ENCODE assay signal across 8 cellular contexts in genomic region chr17:49880291-49881053, GRCh38. TPM values are rescaled to one million over a fixed set of nuclear protein-coding genes. Genes with fewer than 3 reads are reported as not detected.
A peak's percentile ranks its signal among the peaks of the same experiment; 100 is the strongest.
DNase-seq lines count a peak whose midpoint lies in the region; ATAC-seq and TF ChIP-seq lines count a peak whose summit lies in the region.

No MANE protein-coding gene starts in this region.

- H4K20me1 ChIP-seq in OCI-LY3 (ENCODE audit: insufficient read depth, low read length) = no peaks in the 10 kb centered on the region

- H3K9me3 ChIP-seq in OCI-LY3 (ENCODE audit: insufficient read depth, low read length) = no peaks in the 10 kb centered on the region

- TF ChIP-seq POLR2A in erythroblast (IDR thresholded peaks at IDR 0.05; ENCODE audit: low read length) = no peak

- H3K27ac ChIP-seq in OCI-LY3 (ENCODE audit: low read length) = no peak overlapping the region

- H3K27me3 ChIP-seq in OCI-LY3 (ENCODE audit: low read depth, low read length) = peaks cover 34% of the 10 kb centered on the region

- peaks cover 6% of the 10 kb centered on the region for H3K4me1 ChIP-seq in OCI-LY3 (ENCODE audit: low read length)

- peak overlapping the region; percentile 82 for H2AFZ ChIP-seq in OCI-LY3 (ENCODE audit: low read depth, low read length)

- DNase-seq in G401 (ENCODE audit: low spot score) (peak; percentile 61), activated T-cell treated with anti-CD3 and anti-CD28 coated beads for 1 hour (ENCODE audit: low read depth) (peak; percentile 60), erythroblast (lab: John Stamatoyannopoulos, UW) (peak; percentile 58 to 72), mucosa of gallbladder (ENCODE audit: low spot score) (peak; percentile 66), cortex of kidney (lab: John Stamatoyannopoulos, UW) (no peak)
- DNase-seq in stimulated activated CD8-positive, alpha-beta memory T cell treated with anti-CD3 and anti-CD28 coated beads, Interleukin-7, amount 100 ng/mL, for 24 hours (ENCODE audit: low read depth) = peak; percentile 48

- no peaks in the 10 kb centered on the region for H3K36me3 ChIP-seq in OCI-LY3 (replicated peaks; ENCODE audit: low read depth, low read length)

- peak overlapping the region; percentile 72 for H3K4me3 ChIP-seq in OCI-LY3 (ENCODE audit: low read length)

- H3K9ac ChIP-seq in OCI-LY3 (ENCODE audit: low read length) = peak overlapping the region; percentile 29; the same call in 1 of the 2 replicates

- peak overlapping the region; percentile 94 for H3K4me2 ChIP-seq in OCI-LY3 (ENCODE audit: low read length)

- peak; percentile 75 for TF ChIP-seq CTCF in OCI-LY3 (IDR thresholded peaks at IDR 0.05; ENCODE audit: low read depth, low read length)

- in situ Hi-C loops in G401 (cut with HindIII; ENCODE audit: low sequenced_read_pairs) = loop anchor here (5.0 kb wide), 1 partner anchor 97 kb away; no protein-coding TSS in a partner anchor

- peak; percentile 70 for ATAC-seq in HG03159 (IDR thresholded peaks at IDR 0.05; ENCODE audit: unreplicated experiment)

- H3K79me2 ChIP-seq in OCI-LY3 (ENCODE audit: low read length) = no peaks in the 10 kb centered on the region

RNA-seq across cellular contexts. Expression of gene TAC4, which starts 32.6 kb away (rescaled TPM):
- total RNA-seq in G401 (2014; rRNA removed; shearing (Covaris generic)) = 0.92 TPM in 1 of 2 replicates, not detected in the other
- not detected for total RNA-seq in mucosa of gallbladder
